Comparison of ENCODE assay signal across 30 cellular contexts in the genomic region with DNA sequence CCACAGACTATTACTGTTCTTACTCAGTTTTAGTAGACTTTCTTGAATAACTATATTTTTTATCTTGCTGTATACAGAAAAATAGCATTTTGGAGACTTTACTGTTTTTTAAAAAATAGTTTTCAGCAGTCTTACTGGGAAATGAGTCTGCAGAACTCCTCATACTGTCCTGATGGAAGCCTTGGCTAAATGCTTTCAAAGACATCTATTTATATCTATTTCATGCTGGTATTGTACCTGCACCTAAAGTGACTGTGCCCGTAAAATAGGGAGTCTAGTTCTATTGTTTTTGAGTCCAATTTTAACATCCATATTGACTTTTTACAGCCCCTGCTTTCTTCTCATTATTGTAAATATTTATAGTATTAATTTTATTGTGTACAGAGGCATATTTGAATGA.
"Had no signal": no experiment of that assay in that cellular context is flagged by ENCODE, and none has a peak within 500 bp of the region (broad histone marks: within the 10 kb centered on the region; RNA-seq: fewer than 3 reads in every experiment).

No MANE protein-coding gene starts in this region.

- DNase-seq: activated CD4-positive, alpha-beta memory T cell treated with anti-CD3 and anti-CD28 coated beads, Interleukin-2, amount 10 ng/mL, durations not matched to agents 7 days and 5 days; activated CD4-positive, alpha-beta T cell treated with anti-CD3 and anti-CD28 coated beads for 1 hour; activated CD4-positive, alpha-beta T cell treated with anti-CD3 and anti-CD28 coated beads for 48 hours; activated CD4-positive, CD25-positive, alpha-beta regulatory T cell; activated CD8-positive, alpha-beta memory T cell treated with anti-CD3 and anti-CD28 coated beads for 24 hours; activated CD8-positive, alpha-beta memory T cell treated with anti-CD3 and anti-CD28 coated beads, Interleukin-2, amount 10 ng/mL, durations not matched to agents 7 days and 5 days; activated CD8-positive, alpha-beta memory T cell treated with anti-CD3 and anti-CD28 coated beads, Interleukin-2, amount 50 U/mL, for 48 hours; activated effector memory CD4-positive, alpha-beta T cell treated with Interleukin-2 at 50 U/mL for 16 hours; activated naive CD4-positive, alpha-beta T cell treated with anti-CD3 and anti-CD28 coated beads, Interleukin-2, amount 10 ng/mL, durations not matched to agents 7 days and 5 days; activated naive CD8-positive, alpha-beta T cell treated with anti-CD3 and anti-CD28 coated beads, Interleukin-2, amount 50 U/mL, for 24 hours; activated T-cell treated with anti-CD3 and anti-CD28 coated beads, Interleukin-2, amount 50 U/mL, for 48 hours; anterior cingulate cortex; IMR-90; NCI-H1436 treated with DMSO at 0.1 percent for 48 hours; NCI-H1694 treated with DMSO at 0.1 percent for 48 hours; NCI-H2029; NCI-H2107; NCI-H2171; NCI-H2227 treated with DMSO at 0.1 percent for 48 hours; NCI-H446; NCI-H510A treated with DMSO at 0.1 percent for 48 hours; NCI-H526 treated with DMSO at 0.1 percent for 48 hours; RPMI8226; SJCRH30; WERI-Rb-1 had no signal

- H3K27ac Mint-ChIP-seq: activated CD4-positive, alpha-beta memory T cell treated with anti-CD3 and anti-CD28 coated beads, Interleukin-2, amount 10 ng/mL, durations not matched to agents 7 days and 5 days; activated CD8-positive, alpha-beta memory T cell treated with anti-CD3 and anti-CD28 coated beads, Interleukin-2, amount 10 ng/mL, durations not matched to agents 7 days and 5 days; activated naive CD8-positive, alpha-beta T cell; activated naive CD8-positive, alpha-beta T cell treated with anti-CD3 and anti-CD28 coated beads, Interleukin-2, amount 50 U/mL, for 24 hours had no signal

- H3K27me3 Mint-ChIP-seq: activated CD4-positive, alpha-beta memory T cell treated with anti-CD3 and anti-CD28 coated beads, Interleukin-2, amount 10 ng/mL, durations not matched to agents 7 days and 5 days; activated CD8-positive, alpha-beta memory T cell treated with anti-CD3 and anti-CD28 coated beads, Interleukin-2, amount 10 ng/mL, durations not matched to agents 7 days and 5 days; activated naive CD4-positive, alpha-beta T cell treated with anti-CD3 and anti-CD28 coated beads, Interleukin-2, amount 10 ng/mL, durations not matched to agents 7 days and 5 days; activated naive CD8-positive, alpha-beta T cell; activated naive CD8-positive, alpha-beta T cell treated with anti-CD3 and anti-CD28 coated beads, Interleukin-2, amount 50 U/mL, for 24 hours; central memory CD8-positive, alpha-beta T cell had no signal

- H3K36me3 Mint-ChIP-seq: activated CD8-positive, alpha-beta memory T cell treated with anti-CD3 and anti-CD28 coated beads, Interleukin-2, amount 10 ng/mL, durations not matched to agents 7 days and 5 days; activated naive CD8-positive, alpha-beta T cell; brain had no signal

- H3K36me3 ChIP-seq: SJCRH30, WERI-Rb-1 had no signal

- H3K9me3 Mint-ChIP-seq: activated CD4-positive, alpha-beta memory T cell treated with anti-CD3 and anti-CD28 coated beads, Interleukin-2, amount 10 ng/mL, durations not matched to agents 7 days and 5 days; central memory CD8-positive, alpha-beta T cell had no signal

- H3K9me3 ChIP-seq: SJCRH30 had no signal

- ATAC-seq: activated CD8-positive, alpha-beta memory T cell treated with anti-CD3 and anti-CD28 coated beads, Interleukin-2, amount 10 ng/mL, durations not matched to agents 7 days and 5 days; activated naive CD8-positive, alpha-beta T cell treated with anti-CD3 and anti-CD28 coated beads, Interleukin-2, amount 50 U/mL, for 24 hours; K562 had no signal

- H3K4me1 Mint-ChIP-seq: activated CD4-positive, alpha-beta memory T cell treated with anti-CD3 and anti-CD28 coated beads, Interleukin-2, amount 10 ng/mL, durations not matched to agents 7 days and 5 days; activated naive CD8-positive, alpha-beta T cell treated with anti-CD3 and anti-CD28 coated beads, Interleukin-2, amount 50 U/mL, for 24 hours; central memory CD8-positive, alpha-beta T cell had no signal

- H3K27ac ChIP-seq: SJCRH30, SK-N-MC, WERI-Rb-1 had no signal

- H3K4me3 Mint-ChIP-seq: activated CD4-positive, alpha-beta memory T cell treated with anti-CD3 and anti-CD28 coated beads, Interleukin-2, amount 10 ng/mL, durations not matched to agents 7 days and 5 days; activated CD8-positive, alpha-beta memory T cell treated with anti-CD3 and anti-CD28 coated beads, Interleukin-2, amount 10 ng/mL, durations not matched to agents 7 days and 5 days; activated naive CD4-positive, alpha-beta T cell treated with anti-CD3 and anti-CD28 coated beads, Interleukin-2, amount 10 ng/mL, durations not matched to agents 7 days and 5 days; activated naive CD8-positive, alpha-beta T cell; activated naive CD8-positive, alpha-beta T cell treated with anti-CD3 and anti-CD28 coated beads, Interleukin-2, amount 50 U/mL, for 24 hours; brain; central memory CD8-positive, alpha-beta T cell had no signal

- H3K4me3 ChIP-seq: K562, SJCRH30, SK-N-MC had no signal

- H3K27me3 ChIP-seq: SJCRH30 had no signal
